In genomic region chr11:45102810-45103621, GRCh38 we compare ENCODE assay signal across 8 cellular contexts. TPM values are rescaled to one million over a fixed set of nuclear protein-coding genes. Genes with fewer than 3 reads are reported as not detected.
DNase-seq lines count a peak whose midpoint lies in the region; ATAC-seq, FAIRE-seq and TF ChIP-seq lines count a peak whose summit lies in the region.

No MANE protein-coding gene starts in this region.

- H3K27ac ChIP-seq in MM.1S (ENCODE audit: low read length) (no peak overlapping the region), astrocyte (ENCODE audit: low read depth, low read length) (no peak overlapping the region), iPS DF 6.9 (ENCODE audit: low read length) (no peak overlapping the region)

- peaks cover 4% of the 10 kb centered on the region for H3K36me3 Mint-ChIP-seq in T-helper 17 cell (ENCODE audit: low read depth)
- H3K36me3 Mint-ChIP-seq in astrocyte (ENCODE audit: low read depth, unreplicated experiment): no peaks in the 10 kb centered on the region

- H3K9me2 ChIP-seq in MM.1S (replicated peaks; ENCODE audit: insufficient read depth, low read length): no peaks in the 10 kb centered on the region

- H3K27me3 ChIP-seq in MM.1S (replicated peaks; ENCODE audit: insufficient read depth, low read length): no peaks in the 10 kb centered on the region
- H3K27me3 ChIP-seq in astrocyte (ENCODE audit: insufficient read depth, low read length): peaks cover 27% of the 10 kb centered on the region
- no peaks in the 10 kb centered on the region for H3K27me3 ChIP-seq in iPS DF 6.9 (ENCODE audit: control insufficient read depth, insufficient read depth, low read length)

- ATAC-seq in GM21717 (IDR thresholded peaks at IDR 0.05; ENCODE audit: unreplicated experiment): peak; percentile 85
- peak; percentile 89 for ATAC-seq in T-helper 17 cell
- no peak for ATAC-seq in HG03039 (IDR thresholded peaks at IDR 0.05; ENCODE audit: unreplicated experiment)

- no peaks in the 10 kb centered on the region for H3K36me3 ChIP-seq in MM.1S (replicated peaks; ENCODE audit: insufficient read depth, low read length)
- H3K36me3 ChIP-seq in astrocyte (ENCODE audit: insufficient read depth, low read length): no peaks in the 10 kb centered on the region
- H3K36me3 ChIP-seq in iPS DF 6.9 (ENCODE audit: control insufficient read depth, insufficient read depth, low read length): no peaks in the 10 kb centered on the region

- H2AFZ ChIP-seq in MM.1S (ENCODE audit: low read length): 0 out of 2 replicates have a peak overlapping the region, but pooled peaks have one; percentile 2
- peak overlapping the region; percentile 65 for H2AFZ ChIP-seq in astrocyte (ENCODE audit: low read depth, low read length)

- no peak overlapping the region for H3K9ac ChIP-seq in MM.1S (ENCODE audit: low read length)
- peak overlapping the region; percentile 38 for H3K9ac ChIP-seq in astrocyte (ENCODE audit: low read length)

- DNase-seq in EL: peak; percentile 86
- peak; percentile 49 for DNase-seq in MM.1S
- DNase-seq in T-helper 17 cell: peak in 2 of 3 donors; percentile 24 to 38
- DNase-seq in astrocyte (ENCODE audit: low read depth): peak; percentile 74
- DNase-seq in iPS DF 6.9 (ENCODE audit: low read depth, low spot score): peak; percentile 77
- DNase-seq in stimulated activated CD4-positive, alpha-beta T cell treated with anti-CD3 and anti-CD28 coated beads, Interleukin-15, amount 100 ng/mL, for 24 hours: peak; percentile 76

- peak overlapping the region; percentile 79 for H3K4me3 Mint-ChIP-seq in T-helper 17 cell
- no peak overlapping the region for H3K4me3 Mint-ChIP-seq in astrocyte (ENCODE audit: unreplicated experiment)

- H3K4me3 ChIP-seq in MM.1S (ENCODE audit: low read length) (no peak overlapping the region), astrocyte (ENCODE audit: insufficient read depth, low read depth, low read length) (peak overlapping the region; percentile 31), iPS DF 6.9 (ENCODE audit: low read length) (no peak overlapping the region)

- FAIRE-seq in astrocyte (lab: Jason Lieb, UNC): peak; percentile 49

- H3K4me1 ChIP-seq in MM.1S (ENCODE audit: low read length) (peaks cover 19% of the 10 kb centered on the region), astrocyte (ENCODE audit: insufficient read depth, low read length) (peaks cover 9% of the 10 kb centered on the region), iPS DF 6.9 (ENCODE audit: control insufficient read depth, insufficient read depth, low read length) (no peaks in the 10 kb centered on the region)

- H3K4me1 Mint-ChIP-seq in T-helper 17 cell (peaks cover 19% of the 10 kb centered on the region), astrocyte (ENCODE audit: low read depth, unreplicated experiment) (peaks cover 7% of the 10 kb centered on the region)

- H3K27me3 Mint-ChIP-seq in T-helper 17 cell (peaks cover 29% of the 10 kb centered on the region), astrocyte (ENCODE audit: low read depth, unreplicated experiment) (peaks cover 39% of the 10 kb centered on the region)

- WGBS in iPS DF 6.9 (ENCODE audit: insufficient coverage, insufficient read length): no CpG with 5 or more reads among the region's 8 CpGs

- H3K9me3 Mint-ChIP-seq in astrocyte (ENCODE audit: unreplicated experiment): peaks cover 2% of the 10 kb centered on the region

- no peaks in the 10 kb centered on the region for H3F3A ChIP-seq in MM.1S (ENCODE audit: insufficient read depth, low read length)

- H3K79me2 ChIP-seq in MM.1S (ENCODE audit: low read length): no peaks in the 10 kb centered on the region
- no peaks in the 10 kb centered on the region for H3K79me2 ChIP-seq in astrocyte (ENCODE audit: insufficient read depth, low read length)

- H3K27ac Mint-ChIP-seq in T-helper 17 cell (peak overlapping the region; percentile 56), astrocyte (ENCODE audit: unreplicated experiment) (peak overlapping the region; percentile 21)

- H3K9me3 ChIP-seq in MM.1S (replicated peaks; ENCODE audit: insufficient read depth, low read length) (no peaks in the 10 kb centered on the region), T-helper 17 cell (ENCODE audit: control insufficient read depth, low read length, poor library complexity, severe bottlenecking) (no peaks in the 10 kb centered on the region), astrocyte (ENCODE audit: insufficient read depth, low read depth, low read length) (no peaks in the 10 kb centered on the region), iPS DF 6.9 (ENCODE audit: control insufficient read depth, insufficient read depth, low read length) (no peaks in the 10 kb centered on the region)

- TF ChIP-seq CTCF in MM.1S (IDR thresholded peaks at IDR 0.05; ENCODE audit: low read length): peak; percentile 98
- peak; percentile 91 for TF ChIP-seq CTCF in astrocyte (IDR thresholded peaks at IDR 0.05; ENCODE audit: insufficient read depth, low read depth, low read length)

- H4K20me1 ChIP-seq in MM.1S (ENCODE audit: insufficient read depth, low read length): no peaks in the 10 kb centered on the region
- H4K20me1 ChIP-seq in astrocyte (ENCODE audit: insufficient read depth, low read length): peaks cover 2% of the 10 kb centered on the region

- H3K4me2 ChIP-seq in MM.1S (ENCODE audit: low read depth, low read length) (peak overlapping the region; percentile 27), astrocyte (ENCODE audit: low read length) (peak overlapping the region; percentile 86)

RNA-seq across cellular contexts. Expression of gene PRDM11, which starts 43.4 kb away (rescaled TPM):
- 1 to 10 TPM; 4.6 to 6.5 TPM for total RNA-seq in T-helper 17 cell
- total RNA-seq in astrocyte: 9.1 and 9.9 TPM in 2 replicates

Comparison
In these comparisons a context has a peak if more than half of its experiments do, and no peak if none do; other contexts are left out.
1. DNase-seq: peak in every context shown above with its lines; median percentile 86 in EL; 77 in iPS DF 6.9; 76 in stimulated activated CD4-positive, alpha-beta T cell treated with anti-CD3 and anti-CD28 coated beads, Interleukin-15, amount 100 ng/mL, for 24 hours; 74 in astrocyte; 49 in MM.1S; 31 in T-helper 17 cell.